11 cellular contexts compared by ENCODE assay signal in the genomic region with DNA sequence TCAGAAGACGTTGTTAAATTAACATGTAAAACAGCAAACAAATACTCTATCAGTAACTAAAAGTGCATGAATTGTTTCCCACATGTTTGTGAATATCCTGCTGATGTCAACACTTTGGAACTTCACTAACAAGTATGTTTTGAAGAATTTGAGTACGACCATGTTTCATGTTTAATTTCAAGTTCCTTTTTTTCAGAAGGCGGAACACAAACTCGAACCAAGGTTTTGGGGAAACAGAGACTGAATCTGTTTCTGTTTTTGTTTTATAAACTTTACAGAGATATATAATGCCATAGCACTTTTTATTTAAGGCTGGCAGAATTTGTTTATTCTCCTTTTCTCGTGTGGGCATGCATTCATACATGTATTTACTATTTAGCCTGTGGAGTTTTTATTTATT.
DNase-seq lines count a peak whose midpoint lies in the region; ATAC-seq and TF ChIP-seq lines count a peak whose summit lies in the region.
"Had no signal": no experiment of that assay in that cellular context is flagged by ENCODE, and none has a peak within 500 bp of the region (broad histone marks: within the 10 kb centered on the region; RNA-seq: fewer than 3 reads in every experiment).

No MANE protein-coding gene starts in this region.

- no peak for TF ChIP-seq CTCF in HCT116 (IDR thresholded peaks at IDR 0.05 in 2 of 3, conservative IDR thresholded peaks at IDR 0.05 in 1 of 3; ENCODE audit: borderline replicate concordance in 1 of 3, insufficient read depth in 1 of 3, low read depth in 2 of 3, low read length in 2 of 3)
- TF ChIP-seq CTCF in sigmoid colon (IDR thresholded peaks at IDR 0.05): no peak

- intact Hi-C loops in HCT116 (cut with micrococcal nuclease): loop anchor here (5.0 kb wide), 1 partner anchor 1039 kb away; no protein-coding TSS in a partner anchor
- intact Hi-C loops in sigmoid colon (cut with DNase I): loop anchor here (5.0 to 10.0 kb wide), 3 partner anchors 94 to 509 kb away; a partner anchor contains a TSS

- no TSS peak for BruUV-seq in HCT116 (replicated peaks; lab: Mats Ljungman, UMichigan)

- peak overlapping the region; percentile 68 for H2AFZ ChIP-seq in HCT116 (ENCODE audit: low read depth, low read length, poor library complexity, severe bottlenecking)

- H4K20me1 ChIP-seq in HCT116 (ENCODE audit: insufficient read depth): no peaks in the 10 kb centered on the region

- H3K9ac ChIP-seq in HCT116 (ENCODE audit: low read length): no peak overlapping the region

- H3K9me3 ChIP-seq in HCT116 (ENCODE audit: control insufficient read depth in 1 of 2, insufficient read depth in 1 of 2, low read depth in 1 of 2, low read length in 2 of 2) (no peaks in the 10 kb centered on the region), SJCRH30 (replicated peaks) (no peaks in the 10 kb centered on the region), sigmoid colon (no peaks in the 10 kb centered on the region)

- 68 to 86% methylated on average over 5 of the region's 5 CpGs for WGBS in sigmoid colon, 2 donors

- CTCF ChIA-PET in HCT116 (lab: Charles Lee): no interaction called here

- H3K4me1 ChIP-seq in HCT116 (ENCODE audit: control insufficient read depth in 1 of 2, insufficient read depth in 2 of 2, low read length in 2 of 2) (peaks cover 14 to 23% of the 10 kb centered on the region in 2 experiments), SJCRH30 (peaks cover 28% of the 10 kb centered on the region), sigmoid colon (peaks cover 0 to 26% (median 22%) of the 10 kb centered on the region in 4 donors)

- H3K4me2 ChIP-seq in HCT116 (ENCODE audit: low read length): peak overlapping the region; percentile 44

- H3K27ac ChIP-seq in HCT116 (ENCODE audit: low read depth, low read length): no peak overlapping the region
- peak overlapping the region; percentile 26 for H3K27ac ChIP-seq in SJCRH30
- peak overlapping the region; percentile 10 to 72 (median 43) for H3K27ac ChIP-seq in sigmoid colon

- ATAC-seq in HCT116: no peak
- ATAC-seq in GM19467 (IDR thresholded peaks at IDR 0.05; ENCODE audit: unreplicated experiment): no peak

- H3K4me3 ChIP-seq in HCT116 (replicated peaks in 1 of 2; ENCODE audit: low read depth in 1 of 2, low read length in 2 of 2) (no peak overlapping the region), SJCRH30 (no peak overlapping the region), sigmoid colon (no peak overlapping the region)

- H3K79me2 ChIP-seq in HCT116 (ENCODE audit: insufficient read depth, low read length): no peaks in the 10 kb centered on the region

- no peak for TF ChIP-seq EP300 in sigmoid colon (IDR thresholded peaks at IDR 0.05)

- TF ChIP-seq POLR2A in HCT116 (IDR thresholded peaks at IDR 0.05; ENCODE audit: borderline replicate concordance, extremely low read depth, insufficient read depth, insufficient read length) (no peak), sigmoid colon (IDR thresholded peaks at IDR 0.05) (no peak)

- POLR2A ChIA-PET in HCT116 (lab: Charles Lee): no interaction called here

- no peak for DNase-seq in HCT116 (ENCODE audit: low read depth, low spot score)
- DNase-seq in SJCRH30: no peak
- DNase-seq in glomerular visceral epithelial cell (ENCODE audit: extremely low spot score): peak; percentile 10
- no peak for DNase-seq in sigmoid colon
- no peak for DNase-seq in cerebellar cortex (ENCODE audit: low spot score)
- DNase-seq in NCI-H748 (lab: John Stamatoyannopoulos, UW; ENCODE audit: unreplicated experiment): no peak
- DNase-seq in NCI-H1436 (lab: John Stamatoyannopoulos, UW): no peak
- DNase-seq: H7, NCI-H2081 treated with DMSO at 0.1 percent for 48 hours, SW 1271 had no signal

- no peaks in the 10 kb centered on the region for H3K36me3 ChIP-seq in HCT116 (ENCODE audit: control insufficient read depth in 1 of 2, insufficient read depth in 2 of 2, low read length in 2 of 2)
- H3K36me3 ChIP-seq in SJCRH30: no peaks in the 10 kb centered on the region
- no peaks in the 10 kb centered on the region for H3K36me3 ChIP-seq in sigmoid colon

- H3K9me2 ChIP-seq in HCT116 (ENCODE audit: insufficient read depth): no peaks in the 10 kb centered on the region

- H3K27me3 ChIP-seq in HCT116 (ENCODE audit: insufficient read depth, low read length) (no peaks in the 10 kb centered on the region), SJCRH30 (no peaks in the 10 kb centered on the region), sigmoid colon (no peaks in the 10 kb centered on the region)

- RAD21 ChIA-PET in HCT116 (lab: Charles Lee; ENCODE audit: low non-redundant PET in 1 of 2, low total read pairs in 2 of 2, uncharacterized antibody in 2 of 2, unreplicated experiment in 2 of 2): interaction anchor here in 1 of 2 experiments (1.3 kb wide), 1 partner anchor 510 kb away, joined by 5 read pairs; a partner anchor contains a TSS

- TF ChIP-seq RAD21 in HCT116 (IDR thresholded peaks at IDR 0.05; ENCODE audit: low read depth): no peak

TF ChIP-seq in HCT116, 20 proteins besides CTCF, POLR2A, EP300 and RAD21:
- TF ChIP-seq, protein P1, sequence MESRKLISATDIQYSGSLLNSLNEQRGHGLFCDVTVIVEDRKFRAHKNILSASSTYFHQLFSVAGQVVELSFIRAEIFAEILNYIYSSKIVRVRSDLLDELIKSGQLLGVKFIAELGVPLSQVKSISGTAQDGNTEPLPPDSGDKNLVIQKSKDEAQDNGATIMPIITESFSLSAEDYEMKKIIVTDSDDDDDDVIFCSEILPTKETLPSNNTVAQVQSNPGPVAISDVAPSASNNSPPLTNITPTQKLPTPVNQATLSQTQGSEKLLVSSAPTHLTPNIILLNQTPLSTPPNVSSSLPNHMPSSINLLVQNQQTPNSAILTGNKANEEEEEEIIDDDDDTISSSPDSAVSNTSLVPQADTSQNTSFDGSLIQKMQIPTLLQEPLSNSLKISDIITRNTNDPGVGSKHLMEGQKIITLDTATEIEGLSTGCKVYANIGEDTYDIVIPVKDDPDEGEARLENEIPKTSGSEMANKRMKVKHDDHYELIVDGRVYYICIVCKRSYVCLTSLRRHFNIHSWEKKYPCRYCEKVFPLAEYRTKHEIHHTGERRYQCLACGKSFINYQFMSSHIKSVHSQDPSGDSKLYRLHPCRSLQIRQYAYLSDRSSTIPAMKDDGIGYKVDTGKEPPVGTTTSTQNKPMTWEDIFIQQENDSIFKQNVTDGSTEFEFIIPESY (IDR thresholded peaks at IDR 0.05; ENCODE audit: extremely low read depth, insufficient replicate concordance, low read length): no peak
- TF ChIP-seq SRF (IDR thresholded peaks at IDR 0.05; ENCODE audit: low read depth) (no peak), POLR2AphosphoS5 (IDR thresholded peaks at IDR 0.05; ENCODE audit: low read depth, low read length) (no peak), SP1 (IDR thresholded peaks at IDR 0.05; ENCODE audit: low read depth) (no peak), FOSL1 (IDR thresholded peaks at IDR 0.05; ENCODE audit: low read depth) (no peak), ZFX (IDR thresholded peaks at IDR 0.05) (no peak), ELF1 (IDR thresholded peaks at IDR 0.05; ENCODE audit: borderline replicate concordance, low read depth) (no peak), TCF7L2 (IDR thresholded peaks at IDR 0.05; ENCODE audit: borderline replicate concordance, extremely low read depth, insufficient read depth, insufficient read length) (no peak), EZH2 (IDR thresholded peaks at IDR 0.05) (no peak), EZH2phosphoT487 (IDR thresholded peaks at IDR 0.05; ENCODE audit: borderline replicate concordance) (no peak), CBX3 (IDR thresholded peaks at IDR 0.05; ENCODE audit: low read depth) (no peak), YY1 (IDR thresholded peaks at IDR 0.05; ENCODE audit: extremely low read depth, insufficient replicate concordance, low read depth, low read length) (no peak), EGR1 (IDR thresholded peaks at IDR 0.05; ENCODE audit: low read depth) (no peak), CEBPB (IDR thresholded peaks at IDR 0.05; ENCODE audit: low read depth) (no peak), JUND (IDR thresholded peaks at IDR 0.05) (no peak), ZNF274 (IDR thresholded peaks at IDR 0.05; ENCODE audit: low read depth, low read length) (no peak)
- TF ChIP-seq, protein P2, sequence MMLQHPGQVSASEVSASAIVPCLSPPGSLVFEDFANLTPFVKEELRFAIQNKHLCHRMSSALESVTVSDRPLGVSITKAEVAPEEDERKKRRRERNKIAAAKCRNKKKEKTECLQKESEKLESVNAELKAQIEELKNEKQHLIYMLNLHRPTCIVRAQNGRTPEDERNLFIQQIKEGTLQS (IDR thresholded peaks at IDR 0.05): no peak
- TF ChIP-seq, protein P3, sequence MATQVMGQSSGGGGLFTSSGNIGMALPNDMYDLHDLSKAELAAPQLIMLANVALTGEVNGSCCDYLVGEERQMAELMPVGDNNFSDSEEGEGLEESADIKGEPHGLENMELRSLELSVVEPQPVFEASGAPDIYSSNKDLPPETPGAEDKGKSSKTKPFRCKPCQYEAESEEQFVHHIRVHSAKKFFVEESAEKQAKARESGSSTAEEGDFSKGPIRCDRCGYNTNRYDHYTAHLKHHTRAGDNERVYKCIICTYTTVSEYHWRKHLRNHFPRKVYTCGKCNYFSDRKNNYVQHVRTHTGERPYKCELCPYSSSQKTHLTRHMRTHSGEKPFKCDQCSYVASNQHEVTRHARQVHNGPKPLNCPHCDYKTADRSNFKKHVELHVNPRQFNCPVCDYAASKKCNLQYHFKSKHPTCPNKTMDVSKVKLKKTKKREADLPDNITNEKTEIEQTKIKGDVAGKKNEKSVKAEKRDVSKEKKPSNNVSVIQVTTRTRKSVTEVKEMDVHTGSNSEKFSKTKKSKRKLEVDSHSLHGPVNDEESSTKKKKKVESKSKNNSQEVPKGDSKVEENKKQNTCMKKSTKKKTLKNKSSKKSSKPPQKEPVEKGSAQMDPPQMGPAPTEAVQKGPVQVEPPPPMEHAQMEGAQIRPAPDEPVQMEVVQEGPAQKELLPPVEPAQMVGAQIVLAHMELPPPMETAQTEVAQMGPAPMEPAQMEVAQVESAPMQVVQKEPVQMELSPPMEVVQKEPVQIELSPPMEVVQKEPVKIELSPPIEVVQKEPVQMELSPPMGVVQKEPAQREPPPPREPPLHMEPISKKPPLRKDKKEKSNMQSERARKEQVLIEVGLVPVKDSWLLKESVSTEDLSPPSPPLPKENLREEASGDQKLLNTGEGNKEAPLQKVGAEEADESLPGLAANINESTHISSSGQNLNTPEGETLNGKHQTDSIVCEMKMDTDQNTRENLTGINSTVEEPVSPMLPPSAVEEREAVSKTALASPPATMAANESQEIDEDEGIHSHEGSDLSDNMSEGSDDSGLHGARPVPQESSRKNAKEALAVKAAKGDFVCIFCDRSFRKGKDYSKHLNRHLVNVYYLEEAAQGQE (IDR thresholded peaks at IDR 0.05; ENCODE audit: low read depth): no peak
